In the genomic region with DNA sequence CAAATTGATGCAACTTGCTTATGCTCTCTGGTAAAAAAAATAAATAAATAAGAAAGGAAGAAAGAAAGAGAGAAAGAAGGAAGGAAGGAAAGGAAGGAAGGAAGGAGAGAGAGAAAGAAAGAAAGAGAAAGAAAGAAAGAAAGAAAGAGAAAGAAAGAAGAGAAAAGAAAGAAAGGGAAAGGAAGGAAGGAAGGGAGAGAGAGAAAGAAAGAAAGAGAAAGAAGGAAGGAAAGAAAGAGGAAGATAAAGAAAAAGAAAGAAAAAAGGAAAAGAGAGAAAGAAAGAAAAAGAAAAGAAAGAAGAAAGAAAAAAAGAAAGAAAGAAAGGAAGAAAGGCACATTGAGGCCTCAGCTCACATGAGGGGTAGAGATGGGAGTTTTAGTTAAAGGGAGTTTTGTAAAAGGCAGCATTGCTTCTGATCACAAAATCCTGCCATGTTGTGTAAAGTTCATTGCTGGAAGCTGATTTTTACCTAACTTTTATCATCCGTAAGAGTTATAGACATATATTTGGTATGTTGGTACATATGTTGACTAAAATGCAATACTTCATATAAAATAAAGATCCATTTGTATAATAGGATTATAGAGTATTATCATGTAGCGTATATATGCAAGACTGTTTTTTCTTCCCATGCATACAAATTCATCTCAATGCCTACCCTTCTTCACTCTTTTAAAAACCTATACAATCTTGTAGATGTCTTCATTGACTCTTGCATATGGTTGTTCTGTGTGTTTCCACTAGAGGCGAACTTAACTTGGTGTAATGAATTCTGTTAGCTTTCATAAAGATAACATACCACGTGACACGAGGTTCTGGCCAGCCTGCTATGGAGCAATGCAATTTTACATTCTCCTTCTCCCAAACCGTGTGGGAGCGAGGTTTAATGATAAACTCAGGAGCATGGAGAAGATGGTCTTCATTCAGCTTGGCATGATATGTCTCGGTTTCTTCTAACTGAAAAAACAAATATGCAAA, we compare ENCODE assay signal across 1 cellular context.
TF ChIP-seq lines count a peak whose summit lies in the region.

No MANE protein-coding gene starts in this region.

TF ChIP-seq in K562, 482 proteins besides CTCF, POLR2A, EP300 and RAD21 (continues in another document):
- peak; percentile 38; the same call in 1 of the 2 replicates for TF ChIP-seq CC2D1A (IDR thresholded peaks at IDR 0.05)
- peak; percentile 49 for TF ChIP-seq ASH1L (IDR thresholded peaks at IDR 0.05; ENCODE audit: borderline replicate concordance, low read depth, partially characterized antibody)
- TF ChIP-seq, protein P1, sequence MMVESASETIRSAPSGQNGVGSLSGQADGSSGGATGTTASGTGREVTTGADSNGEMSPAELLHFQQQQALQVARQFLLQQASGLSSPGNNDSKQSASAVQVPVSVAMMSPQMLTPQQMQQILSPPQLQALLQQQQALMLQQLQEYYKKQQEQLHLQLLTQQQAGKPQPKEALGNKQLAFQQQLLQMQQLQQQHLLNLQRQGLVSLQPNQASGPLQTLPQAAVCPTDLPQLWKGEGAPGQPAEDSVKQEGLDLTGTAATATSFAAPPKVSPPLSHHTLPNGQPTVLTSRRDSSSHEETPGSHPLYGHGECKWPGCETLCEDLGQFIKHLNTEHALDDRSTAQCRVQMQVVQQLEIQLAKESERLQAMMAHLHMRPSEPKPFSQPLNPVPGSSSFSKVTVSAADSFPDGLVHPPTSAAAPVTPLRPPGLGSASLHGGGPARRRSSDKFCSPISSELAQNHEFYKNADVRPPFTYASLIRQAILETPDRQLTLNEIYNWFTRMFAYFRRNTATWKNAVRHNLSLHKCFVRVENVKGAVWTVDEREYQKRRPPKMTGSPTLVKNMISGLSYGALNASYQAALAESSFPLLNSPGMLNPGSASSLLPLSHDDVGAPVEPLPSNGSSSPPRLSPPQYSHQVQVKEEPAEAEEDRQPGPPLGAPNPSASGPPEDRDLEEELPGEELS (CRISPR knock-in tag; IDR thresholded peaks at IDR 0.05; ENCODE audit: borderline replicate concordance) = no peak
- TF ChIP-seq TOE1 (IDR thresholded peaks at IDR 0.05; ENCODE audit: borderline replicate concordance) = peak; percentile 97
- no peak for TF ChIP-seq TOE1 (CRISPR knock-in tag; IDR thresholded peaks at IDR 0.05; ENCODE audit: borderline replicate concordance, low read depth)
- peak in 1 of 2 experiments; percentile 28 for TF ChIP-seq NCOA2 (IDR thresholded peaks at IDR 0.05; ENCODE audit: partially characterized antibody in 2 of 2)
- TF ChIP-seq MYBL2 (IDR thresholded peaks at IDR 0.05; ENCODE audit: low read depth) = peak; percentile 35; the same call in 1 of the 2 replicates
- TF ChIP-seq MYBL2 (CRISPR knock-in tag; IDR thresholded peaks at IDR 0.05; ENCODE audit: borderline replicate concordance) = no peak
- TF ChIP-seq, protein P2, sequence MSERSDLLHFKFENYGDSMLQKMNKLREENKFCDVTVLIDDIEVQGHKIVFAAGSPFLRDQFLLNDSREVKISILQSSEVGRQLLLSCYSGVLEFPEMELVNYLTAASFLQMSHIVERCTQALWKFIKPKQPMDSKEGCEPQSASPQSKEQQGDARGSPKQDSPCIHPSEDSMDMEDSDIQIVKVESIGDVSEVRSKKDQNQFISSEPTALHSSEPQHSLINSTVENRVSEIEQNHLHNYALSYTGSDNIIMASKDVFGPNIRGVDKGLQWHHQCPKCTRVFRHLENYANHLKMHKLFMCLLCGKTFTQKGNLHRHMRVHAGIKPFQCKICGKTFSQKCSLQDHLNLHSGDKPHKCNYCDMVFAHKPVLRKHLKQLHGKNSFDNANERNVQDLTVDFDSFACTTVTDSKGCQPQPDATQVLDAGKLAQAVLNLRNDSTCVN (CRISPR knock-in tag; IDR thresholded peaks at IDR 0.05) = 0 out of 2 replicates have a peak, but pooled peaks have one; percentile 24
- TF ChIP-seq, protein P3, sequence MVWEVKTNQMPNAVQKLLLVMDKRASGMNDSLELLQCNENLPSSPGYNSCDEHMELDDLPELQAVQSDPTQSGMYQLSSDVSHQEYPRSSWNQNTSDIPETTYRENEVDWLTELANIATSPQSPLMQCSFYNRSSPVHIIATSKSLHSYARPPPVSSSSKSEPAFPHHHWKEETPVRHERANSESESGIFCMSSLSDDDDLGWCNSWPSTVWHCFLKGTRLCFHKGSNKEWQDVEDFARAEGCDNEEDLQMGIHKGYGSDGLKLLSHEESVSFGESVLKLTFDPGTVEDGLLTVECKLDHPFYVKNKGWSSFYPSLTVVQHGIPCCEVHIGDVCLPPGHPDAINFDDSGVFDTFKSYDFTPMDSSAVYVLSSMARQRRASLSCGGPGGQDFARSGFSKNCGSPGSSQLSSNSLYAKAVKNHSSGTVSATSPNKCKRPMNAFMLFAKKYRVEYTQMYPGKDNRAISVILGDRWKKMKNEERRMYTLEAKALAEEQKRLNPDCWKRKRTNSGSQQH (CRISPR knock-in tag; IDR thresholded peaks at IDR 0.05) = 0 out of 2 replicates have a peak, but pooled peaks have one; percentile 48
- 0 out of 2 replicates have a peak, but pooled peaks have one; percentile 25 for TF ChIP-seq L3MBTL2 (IDR thresholded peaks at IDR 0.05)
- TF ChIP-seq, protein P4, sequence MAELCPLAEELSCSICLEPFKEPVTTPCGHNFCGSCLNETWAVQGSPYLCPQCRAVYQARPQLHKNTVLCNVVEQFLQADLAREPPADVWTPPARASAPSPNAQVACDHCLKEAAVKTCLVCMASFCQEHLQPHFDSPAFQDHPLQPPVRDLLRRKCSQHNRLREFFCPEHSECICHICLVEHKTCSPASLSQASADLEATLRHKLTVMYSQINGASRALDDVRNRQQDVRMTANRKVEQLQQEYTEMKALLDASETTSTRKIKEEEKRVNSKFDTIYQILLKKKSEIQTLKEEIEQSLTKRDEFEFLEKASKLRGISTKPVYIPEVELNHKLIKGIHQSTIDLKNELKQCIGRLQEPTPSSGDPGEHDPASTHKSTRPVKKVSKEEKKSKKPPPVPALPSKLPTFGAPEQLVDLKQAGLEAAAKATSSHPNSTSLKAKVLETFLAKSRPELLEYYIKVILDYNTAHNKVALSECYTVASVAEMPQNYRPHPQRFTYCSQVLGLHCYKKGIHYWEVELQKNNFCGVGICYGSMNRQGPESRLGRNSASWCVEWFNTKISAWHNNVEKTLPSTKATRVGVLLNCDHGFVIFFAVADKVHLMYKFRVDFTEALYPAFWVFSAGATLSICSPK (IDR thresholded peaks at IDR 0.05; ENCODE audit: borderline replicate concordance) = peak; percentile 49; the same call in 1 of the 2 replicates
- TF ChIP-seq, protein P5, sequence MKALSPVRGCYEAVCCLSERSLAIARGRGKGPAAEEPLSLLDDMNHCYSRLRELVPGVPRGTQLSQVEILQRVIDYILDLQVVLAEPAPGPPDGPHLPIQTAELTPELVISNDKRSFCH (CRISPR knock-in tag; IDR thresholded peaks at IDR 0.05) = no peak
- TF ChIP-seq, protein P5 (tag; IDR thresholded peaks at IDR 0.05) = 0 out of 2 replicates have a peak, but pooled peaks have one; percentile 28
- TF ChIP-seq, protein P6, sequence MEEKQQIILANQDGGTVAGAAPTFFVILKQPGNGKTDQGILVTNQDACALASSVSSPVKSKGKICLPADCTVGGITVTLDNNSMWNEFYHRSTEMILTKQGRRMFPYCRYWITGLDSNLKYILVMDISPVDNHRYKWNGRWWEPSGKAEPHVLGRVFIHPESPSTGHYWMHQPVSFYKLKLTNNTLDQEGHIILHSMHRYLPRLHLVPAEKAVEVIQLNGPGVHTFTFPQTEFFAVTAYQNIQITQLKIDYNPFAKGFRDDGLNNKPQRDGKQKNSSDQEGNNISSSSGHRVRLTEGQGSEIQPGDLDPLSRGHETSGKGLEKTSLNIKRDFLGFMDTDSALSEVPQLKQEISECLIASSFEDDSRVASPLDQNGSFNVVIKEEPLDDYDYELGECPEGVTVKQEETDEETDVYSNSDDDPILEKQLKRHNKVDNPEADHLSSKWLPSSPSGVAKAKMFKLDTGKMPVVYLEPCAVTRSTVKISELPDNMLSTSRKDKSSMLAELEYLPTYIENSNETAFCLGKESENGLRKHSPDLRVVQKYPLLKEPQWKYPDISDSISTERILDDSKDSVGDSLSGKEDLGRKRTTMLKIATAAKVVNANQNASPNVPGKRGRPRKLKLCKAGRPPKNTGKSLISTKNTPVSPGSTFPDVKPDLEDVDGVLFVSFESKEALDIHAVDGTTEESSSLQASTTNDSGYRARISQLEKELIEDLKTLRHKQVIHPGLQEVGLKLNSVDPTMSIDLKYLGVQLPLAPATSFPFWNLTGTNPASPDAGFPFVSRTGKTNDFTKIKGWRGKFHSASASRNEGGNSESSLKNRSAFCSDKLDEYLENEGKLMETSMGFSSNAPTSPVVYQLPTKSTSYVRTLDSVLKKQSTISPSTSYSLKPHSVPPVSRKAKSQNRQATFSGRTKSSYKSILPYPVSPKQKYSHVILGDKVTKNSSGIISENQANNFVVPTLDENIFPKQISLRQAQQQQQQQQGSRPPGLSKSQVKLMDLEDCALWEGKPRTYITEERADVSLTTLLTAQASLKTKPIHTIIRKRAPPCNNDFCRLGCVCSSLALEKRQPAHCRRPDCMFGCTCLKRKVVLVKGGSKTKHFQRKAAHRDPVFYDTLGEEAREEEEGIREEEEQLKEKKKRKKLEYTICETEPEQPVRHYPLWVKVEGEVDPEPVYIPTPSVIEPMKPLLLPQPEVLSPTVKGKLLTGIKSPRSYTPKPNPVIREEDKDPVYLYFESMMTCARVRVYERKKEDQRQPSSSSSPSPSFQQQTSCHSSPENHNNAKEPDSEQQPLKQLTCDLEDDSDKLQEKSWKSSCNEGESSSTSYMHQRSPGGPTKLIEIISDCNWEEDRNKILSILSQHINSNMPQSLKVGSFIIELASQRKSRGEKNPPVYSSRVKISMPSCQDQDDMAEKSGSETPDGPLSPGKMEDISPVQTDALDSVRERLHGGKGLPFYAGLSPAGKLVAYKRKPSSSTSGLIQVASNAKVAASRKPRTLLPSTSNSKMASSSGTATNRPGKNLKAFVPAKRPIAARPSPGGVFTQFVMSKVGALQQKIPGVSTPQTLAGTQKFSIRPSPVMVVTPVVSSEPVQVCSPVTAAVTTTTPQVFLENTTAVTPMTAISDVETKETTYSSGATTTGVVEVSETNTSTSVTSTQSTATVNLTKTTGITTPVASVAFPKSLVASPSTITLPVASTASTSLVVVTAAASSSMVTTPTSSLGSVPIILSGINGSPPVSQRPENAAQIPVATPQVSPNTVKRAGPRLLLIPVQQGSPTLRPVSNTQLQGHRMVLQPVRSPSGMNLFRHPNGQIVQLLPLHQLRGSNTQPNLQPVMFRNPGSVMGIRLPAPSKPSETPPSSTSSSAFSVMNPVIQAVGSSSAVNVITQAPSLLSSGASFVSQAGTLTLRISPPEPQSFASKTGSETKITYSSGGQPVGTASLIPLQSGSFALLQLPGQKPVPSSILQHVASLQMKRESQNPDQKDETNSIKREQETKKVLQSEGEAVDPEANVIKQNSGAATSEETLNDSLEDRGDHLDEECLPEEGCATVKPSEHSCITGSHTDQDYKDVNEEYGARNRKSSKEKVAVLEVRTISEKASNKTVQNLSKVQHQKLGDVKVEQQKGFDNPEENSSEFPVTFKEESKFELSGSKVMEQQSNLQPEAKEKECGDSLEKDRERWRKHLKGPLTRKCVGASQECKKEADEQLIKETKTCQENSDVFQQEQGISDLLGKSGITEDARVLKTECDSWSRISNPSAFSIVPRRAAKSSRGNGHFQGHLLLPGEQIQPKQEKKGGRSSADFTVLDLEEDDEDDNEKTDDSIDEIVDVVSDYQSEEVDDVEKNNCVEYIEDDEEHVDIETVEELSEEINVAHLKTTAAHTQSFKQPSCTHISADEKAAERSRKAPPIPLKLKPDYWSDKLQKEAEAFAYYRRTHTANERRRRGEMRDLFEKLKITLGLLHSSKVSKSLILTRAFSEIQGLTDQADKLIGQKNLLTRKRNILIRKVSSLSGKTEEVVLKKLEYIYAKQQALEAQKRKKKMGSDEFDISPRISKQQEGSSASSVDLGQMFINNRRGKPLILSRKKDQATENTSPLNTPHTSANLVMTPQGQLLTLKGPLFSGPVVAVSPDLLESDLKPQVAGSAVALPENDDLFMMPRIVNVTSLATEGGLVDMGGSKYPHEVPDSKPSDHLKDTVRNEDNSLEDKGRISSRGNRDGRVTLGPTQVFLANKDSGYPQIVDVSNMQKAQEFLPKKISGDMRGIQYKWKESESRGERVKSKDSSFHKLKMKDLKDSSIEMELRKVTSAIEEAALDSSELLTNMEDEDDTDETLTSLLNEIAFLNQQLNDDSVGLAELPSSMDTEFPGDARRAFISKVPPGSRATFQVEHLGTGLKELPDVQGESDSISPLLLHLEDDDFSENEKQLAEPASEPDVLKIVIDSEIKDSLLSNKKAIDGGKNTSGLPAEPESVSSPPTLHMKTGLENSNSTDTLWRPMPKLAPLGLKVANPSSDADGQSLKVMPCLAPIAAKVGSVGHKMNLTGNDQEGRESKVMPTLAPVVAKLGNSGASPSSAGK (IDR thresholded peaks at IDR 0.05) = peak; percentile 70
- TF ChIP-seq LARP7 (IDR thresholded peaks at IDR 0.05) = peak; percentile 47; the same call in 1 of the 2 replicates
- TF ChIP-seq MCM7 (IDR thresholded peaks at IDR 0.05) = peak in 1 of 2 experiments; percentile 43; a peak in 1 of 4 replicates
- no peak for TF ChIP-seq TCF7 (IDR thresholded peaks at IDR 0.05; ENCODE audit: borderline replicate concordance)
- TF ChIP-seq CEBPB (tag; IDR thresholded peaks at IDR 0.05) = peak; percentile 84
- no peak for TF ChIP-seq ZNF174 (CRISPR knock-in tag; IDR thresholded peaks at IDR 0.05)
- peak; percentile 64; the same call in 1 of the 2 replicates for TF ChIP-seq PHF21A (IDR thresholded peaks at IDR 0.05; ENCODE audit: borderline replicate concordance, low read depth)
- TF ChIP-seq ZNF561 (CRISPR knock-in tag; conservative IDR thresholded peaks at IDR 0.05) = no peak
- TF ChIP-seq RHOXF2B (CRISPR knock-in tag; conservative IDR thresholded peaks at IDR 0.05) = no peak
- TF ChIP-seq, protein P7, sequence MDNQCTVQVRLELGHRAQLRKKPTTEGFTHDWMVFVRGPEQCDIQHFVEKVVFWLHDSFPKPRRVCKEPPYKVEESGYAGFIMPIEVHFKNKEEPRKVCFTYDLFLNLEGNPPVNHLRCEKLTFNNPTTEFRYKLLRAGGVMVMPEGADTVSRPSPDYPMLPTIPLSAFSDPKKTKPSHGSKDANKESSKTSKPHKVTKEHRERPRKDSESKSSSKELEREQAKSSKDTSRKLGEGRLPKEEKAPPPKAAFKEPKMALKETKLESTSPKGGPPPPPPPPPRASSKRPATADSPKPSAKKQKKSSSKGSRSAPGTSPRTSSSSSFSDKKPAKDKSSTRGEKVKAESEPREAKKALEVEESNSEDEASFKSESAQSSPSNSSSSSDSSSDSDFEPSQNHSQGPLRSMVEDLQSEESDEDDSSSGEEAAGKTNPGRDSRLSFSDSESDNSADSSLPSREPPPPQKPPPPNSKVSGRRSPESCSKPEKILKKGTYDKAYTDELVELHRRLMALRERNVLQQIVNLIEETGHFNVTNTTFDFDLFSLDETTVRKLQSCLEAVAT (IDR thresholded peaks at IDR 0.05) = peak; percentile 33 to 52; a peak in 1 of 4 replicates
- TF ChIP-seq, protein P8, sequence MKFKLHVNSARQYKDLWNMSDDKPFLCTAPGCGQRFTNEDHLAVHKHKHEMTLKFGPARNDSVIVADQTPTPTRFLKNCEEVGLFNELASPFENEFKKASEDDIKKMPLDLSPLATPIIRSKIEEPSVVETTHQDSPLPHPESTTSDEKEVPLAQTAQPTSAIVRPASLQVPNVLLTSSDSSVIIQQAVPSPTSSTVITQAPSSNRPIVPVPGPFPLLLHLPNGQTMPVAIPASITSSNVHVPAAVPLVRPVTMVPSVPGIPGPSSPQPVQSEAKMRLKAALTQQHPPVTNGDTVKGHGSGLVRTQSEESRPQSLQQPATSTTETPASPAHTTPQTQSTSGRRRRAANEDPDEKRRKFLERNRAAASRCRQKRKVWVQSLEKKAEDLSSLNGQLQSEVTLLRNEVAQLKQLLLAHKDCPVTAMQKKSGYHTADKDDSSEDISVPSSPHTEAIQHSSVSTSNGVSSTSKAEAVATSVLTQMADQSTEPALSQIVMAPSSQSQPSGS (CRISPR knock-in tag; IDR thresholded peaks at IDR 0.05) = no peak
